In the genomic region with DNA sequence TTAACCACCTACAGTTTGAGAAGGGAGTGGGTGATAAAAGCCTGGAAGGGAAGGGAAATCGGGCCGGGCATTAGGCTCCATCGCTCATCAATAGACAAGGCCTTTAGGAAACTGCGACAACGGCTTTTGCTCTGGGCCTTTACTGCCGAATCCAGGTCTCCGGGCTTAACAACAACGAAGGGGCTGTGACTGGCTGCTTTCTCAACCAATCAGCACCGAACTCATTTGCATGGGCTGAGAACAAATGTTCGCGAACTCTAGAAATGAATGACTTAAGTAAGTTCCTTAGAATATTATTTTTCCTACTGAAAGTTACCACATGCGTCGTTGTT, we compare ENCODE assay signal across 8 cellular contexts. TPM values are rescaled to one million over a fixed set of nuclear protein-coding genes. Genes with fewer than 3 reads are reported as not detected.
DNase-seq lines count a peak whose midpoint lies in the region; ATAC-seq and TF ChIP-seq lines count a peak whose summit lies in the region.

No MANE protein-coding gene starts in this region.

- H3K4me1 ChIP-seq in Peyer's patch (peaks cover 11 to 46% (median 22%) of the 10 kb centered on the region in 4 donors), testis (peaks cover 35% of the 10 kb centered on the region)
- H3K4me1 ChIP-seq in naive thymus-derived CD4-positive, alpha-beta T cell (ENCODE audit: control insufficient read depth in 2 of 2, insufficient read depth in 2 of 2, low read length in 2 of 2): peaks cover 44 to 46% of the 10 kb centered on the region in 2 donors

- 0% methylated on average over 13 of the region's 13 CpGs for WGBS in testis, 2 donors

- peak overlapping the region; percentile 95 to 100 (median 98) for H3K27ac Mint-ChIP-seq in naive thymus-derived CD4-positive, alpha-beta T cell

- POLR2A ChIA-PET in naive thymus-derived CD4-positive, alpha-beta T cell (lab: Charles Lee): interaction anchor here (0.6 to 21.6 kb wide), 30 partner anchors 9 to 697 kb away, joined by 3 to 1270 read pairs (median 7); a partner anchor contains a TSS

- ATAC-seq in GM21825 (IDR thresholded peaks at IDR 0.05; ENCODE audit: unreplicated experiment): peak; percentile 31
- ATAC-seq in naive thymus-derived CD4-positive, alpha-beta T cell: peak; percentile 71

- H3K9me3 ChIP-seq in Peyer's patch (no peaks in the 10 kb centered on the region), testis (no peaks in the 10 kb centered on the region)
- no peaks in the 10 kb centered on the region for H3K9me3 ChIP-seq in naive thymus-derived CD4-positive, alpha-beta T cell (ENCODE audit: control insufficient read depth in 2 of 3, low read length in 3 of 3)

- peak overlapping the region; percentile 48 to 69 (median 60) for H3K4me3 ChIP-seq in Peyer's patch
- H3K4me3 ChIP-seq in naive thymus-derived CD4-positive, alpha-beta T cell (ENCODE audit: low read length): peak overlapping the region; percentile 94
- peak overlapping the region; percentile 72 to 80 for H3K4me3 ChIP-seq in testis

- H3K36me3 ChIP-seq in Peyer's patch (peaks cover 0 to 13% (median 0%) of the 10 kb centered on the region in 3 donors), testis (ENCODE audit: low read depth, missing control alignments) (no peaks in the 10 kb centered on the region)
- H3K36me3 ChIP-seq in naive thymus-derived CD4-positive, alpha-beta T cell (ENCODE audit: control insufficient read depth in 2 of 3, insufficient read depth in 3 of 3, low read length in 3 of 3): peaks cover 0 to 9% (median 0%) of the 10 kb centered on the region in 3 experiments

- peaks cover 0 to 7% (median 0%) of the 10 kb centered on the region in 11 donors for H3K9me3 Mint-ChIP-seq in naive thymus-derived CD4-positive, alpha-beta T cell

- TF ChIP-seq POLR2A in Peyer's patch (IDR thresholded peaks at IDR 0.05): no peak
- TF ChIP-seq POLR2A in testis (IDR thresholded peaks at IDR 0.05): no peak

- peaks cover 0 to 12% (median 0%) of the 10 kb centered on the region in 5 donors for H3K36me3 Mint-ChIP-seq in naive thymus-derived CD4-positive, alpha-beta T cell

- H3K4me3 Mint-ChIP-seq in naive thymus-derived CD4-positive, alpha-beta T cell: peak overlapping the region; percentile 88 to 100 (median 96)

- CTCF ChIA-PET in naive thymus-derived CD4-positive, alpha-beta T cell (lab: Charles Lee): interaction anchor here (0.6 to 11.7 kb wide), 13 partner anchors 9 to 167 kb away, joined by 3 to 460 read pairs (median 9); a partner anchor contains a TSS

- H3K27me3 ChIP-seq in Peyer's patch: no peaks in the 10 kb centered on the region
- H3K27me3 ChIP-seq in naive thymus-derived CD4-positive, alpha-beta T cell (ENCODE audit: control insufficient read depth in 2 of 2, insufficient read depth in 2 of 2, low read length in 2 of 2): no peaks in the 10 kb centered on the region
- no peaks in the 10 kb centered on the region for H3K27me3 ChIP-seq in testis

- intact Hi-C loops in naive thymus-derived CD4-positive, alpha-beta T cell (cut with micrococcal nuclease): loop anchor here in 1 of 2 donors (1.0 to 2.0 kb wide), 5 partner anchors 70 to 280 kb away; a partner anchor contains a TSS
- intact Hi-C loops in testis (cut with DNase I; ENCODE audit: low total_unique reads): loop anchor here (10.0 kb wide), 1 partner anchor 151 kb away; a partner anchor contains a TSS

- TF ChIP-seq CTCF in Peyer's patch (IDR thresholded peaks at IDR 0.05): no peak
- TF ChIP-seq CTCF in testis (IDR thresholded peaks at IDR 0.05): no peak

- peaks cover 36 to 70% (median 57%) of the 10 kb centered on the region in 7 donors for H3K4me1 Mint-ChIP-seq in naive thymus-derived CD4-positive, alpha-beta T cell

- no peaks in the 10 kb centered on the region for H3K27me3 Mint-ChIP-seq in naive thymus-derived CD4-positive, alpha-beta T cell

- peak; percentile 88 for DNase-seq in DMS153 treated with DMSO at 0.1 percent for 48 hours (lab: John Stamatoyannopoulos, UW; ENCODE audit: unreplicated experiment)
- peak; percentile 93 for DNase-seq in LHCN-M2 (ENCODE audit: low read depth)
- DNase-seq in Peyer's patch: peak; percentile 71 to 94 (median 86)
- DNase-seq in activated effector memory CD4-positive, alpha-beta T cell treated with anti-CD3 and anti-CD28 coated beads, Interleukin-2, amount 50 U/mL, for 16 hours: peak; percentile 92
- peak; percentile 96 for DNase-seq in fibroblast of peridontal ligament (ENCODE audit: extremely low read depth)
- peak in 8 of 9 donors; percentile 65 to 94 (median 90) for DNase-seq in naive thymus-derived CD4-positive, alpha-beta T cell
- DNase-seq in testis: peak; percentile 97

- peak overlapping the region; percentile 90 to 97 (median 94) for H3K27ac ChIP-seq in Peyer's patch
- peak overlapping the region; percentile 95 for H3K27ac ChIP-seq in naive thymus-derived CD4-positive, alpha-beta T cell (ENCODE audit: low read depth, low read length)
- H3K27ac ChIP-seq in testis: peak overlapping the region; percentile 96 to 97

RNA-seq across cellular contexts. Expression of a gene that starts 0.3 kb away (rescaled TPM):
- not detected in 2 replicates for total RNA-seq in LHCN-M2 (2014; rRNA removed)
- polyA plus RNA-seq in LHCN-M2 (2012): not detected
- total RNA-seq in Peyer's patch: not detected
- not detected for total RNA-seq in naive thymus-derived CD4-positive, alpha-beta T cell
- polyA plus RNA-seq in naive thymus-derived CD4-positive, alpha-beta T cell: not detected
- total RNA-seq in testis: not detected
- polyA plus RNA-seq in testis (ENCODE audit: insufficient read depth, low read depth, low replicate concordance): not detected

RNA-seq across cellular contexts. Expression of a gene that starts 0.5 kb away (rescaled TPM):
- total RNA-seq in LHCN-M2 (2014; rRNA removed): 185 and 223 TPM in 2 replicates
- 258 TPM for polyA plus RNA-seq in LHCN-M2 (2012)
- 100 to 1,000 TPM; 146 to 339 (median 156) TPM for total RNA-seq in Peyer's patch
- total RNA-seq in naive thymus-derived CD4-positive, alpha-beta T cell: 100 to 1,000 TPM; 148 to 592 (median 362) TPM
- polyA plus RNA-seq in naive thymus-derived CD4-positive, alpha-beta T cell: 100 to 1,000 TPM; 394 to 401 TPM
- total RNA-seq in testis: 100 to 1,000 TPM; 143 to 236 TPM
- 141 TPM for polyA plus RNA-seq in testis (ENCODE audit: insufficient read depth, low read depth, low replicate concordance)

RNA-seq across cellular contexts. Expression of a gene that starts 7.8 kb away (rescaled TPM):
- total RNA-seq in LHCN-M2 (2014; rRNA removed) (not detected in 2 replicates), Peyer's patch (100 to 1,000 TPM in 1 of 4 donors, 10 to 100 TPM in 3; 41.6 to 183 (median 44.4) TPM), testis (1 to 10 TPM; 3.7 to 9.1 TPM)
- polyA plus RNA-seq in LHCN-M2 (2012): not detected
- total RNA-seq in naive thymus-derived CD4-positive, alpha-beta T cell: 100 to 1,000 TPM; 141 to 390 (median 242) TPM
- 100 to 1,000 TPM; 210 to 387 TPM for polyA plus RNA-seq in naive thymus-derived CD4-positive, alpha-beta T cell
- polyA plus RNA-seq in testis (ENCODE audit: insufficient read depth, low read depth, low replicate concordance): 19.1 TPM

RNA-seq across cellular contexts. Expression of a gene that starts 15.6 kb away (rescaled TPM):
- total RNA-seq in LHCN-M2 (2014; rRNA removed) (15.4 and 20.0 TPM in 2 replicates), Peyer's patch (100 to 1,000 TPM in 3 of 4 donors, 10 to 100 TPM in 1; 77.6 to 337 (median 125) TPM), testis (10 to 100 TPM; 63.4 to 73.2 TPM)
- polyA plus RNA-seq in LHCN-M2 (2012): 54.4 TPM
- total RNA-seq in naive thymus-derived CD4-positive, alpha-beta T cell: 10 to 100 TPM; 29.5 to 42.2 (median 34.4) TPM
- polyA plus RNA-seq in naive thymus-derived CD4-positive, alpha-beta T cell: 1 to 10 TPM in 1 of 2 donors, under 1 TPM in 1; 0.95 to 2.0 TPM
- polyA plus RNA-seq in testis (ENCODE audit: insufficient read depth, low read depth, low replicate concordance): 40.5 TPM

RNA-seq across cellular contexts. Expression of a gene that starts 27.1 kb away (rescaled TPM):
- 302 and 330 TPM in 2 replicates for total RNA-seq in LHCN-M2 (2014; rRNA removed)
- polyA plus RNA-seq in LHCN-M2 (2012): 179 TPM
- 100 to 1,000 TPM; 162 to 219 (median 174) TPM for total RNA-seq in Peyer's patch
- 100 to 1,000 TPM; 132 to 209 (median 146) TPM for total RNA-seq in naive thymus-derived CD4-positive, alpha-beta T cell
- polyA plus RNA-seq in naive thymus-derived CD4-positive, alpha-beta T cell: 100 to 1,000 TPM; 113 to 121 TPM
- 100 to 1,000 TPM; 118 to 153 TPM for total RNA-seq in testis
- 97.3 TPM for polyA plus RNA-seq in testis (ENCODE audit: insufficient read depth, low read depth, low replicate concordance)

Comparison
In these comparisons a context has a peak if more than half of its experiments do, and no peak if none do; other contexts are left out.
1. Peak in every context shown above with its lines: DNase-seq, ATAC-seq, H3K4me3 ChIP-seq and H3K27ac ChIP-seq.
2. RNA of a gene that starts 7.8 kb away (total RNA-seq): 141 to 390 TPM in naive thymus-derived CD4-positive, alpha-beta T cell and 41.6 to 183 TPM in Peyer's patch; 3.7 to 9.1 TPM in testis and not detected in LHCN-M2; every median in the first group is over 4 times any median in the second.